1 cellular context compared by ENCODE assay signal in genomic region chr6:155328539-155329459, GRCh38.
A peak's percentile ranks its signal among the peaks of the same experiment; 100 is the strongest.
TF ChIP-seq lines count a peak whose summit lies in the region.

No MANE protein-coding gene starts in this region.

TF ChIP-seq in HepG2, 621 proteins besides CTCF, POLR2A, EP300 and RAD21 (continued from another document and continues in another):
- TF ChIP-seq HNRNPH1 (optimal IDR thresholded peaks at IDR 0.05; ENCODE audit: low read depth, low read length) (no peak), ZFP62 (CRISPR knock-in tag; IDR thresholded peaks at IDR 0.05) (no peak), ATF7-NPFF (CRISPR knock-in tag; IDR thresholded peaks at IDR 0.05; ENCODE audit: low read depth) (no peak), CBX1 (IDR thresholded peaks at IDR 0.05; ENCODE audit: low read depth) (no peak), TAF15 (IDR thresholded peaks at IDR 0.05; ENCODE audit: low read depth, low read length, poor library complexity, severe bottlenecking) (no peak), ZNF503 (CRISPR knock-in tag; IDR thresholded peaks at IDR 0.05) (peak; percentile 96), SALL2 (CRISPR knock-in tag; IDR thresholded peaks at IDR 0.05) (peak; percentile 57; the same call in 1 of the 2 replicates), IRX3 (CRISPR knock-in tag; IDR thresholded peaks at IDR 0.05; ENCODE audit: borderline replicate concordance, low read depth) (peak; percentile 91), ZHX2 (IDR thresholded peaks at IDR 0.05; ENCODE audit: low read depth) (no peak), ZHX2 (CRISPR knock-in tag; IDR thresholded peaks at IDR 0.05; ENCODE audit: borderline replicate concordance) (peak; percentile 8; the same call in 1 of the 2 replicates), NR2F1 (CRISPR knock-in tag; IDR thresholded peaks at IDR 0.05) (peak in 1 of 2 experiments; percentile 88; a peak in 2 of 4 replicates), HMGA1 (CRISPR knock-in tag; conservative IDR thresholded peaks at IDR 0.05) (no peak), ZNF10 (CRISPR knock-in tag; IDR thresholded peaks at IDR 0.05; ENCODE audit: borderline replicate concordance, low read depth) (no peak), MAFF (IDR thresholded peaks at IDR 0.05; ENCODE audit: low read depth, low read length) (0 out of 2 replicates have a peak, but pooled peaks have one; percentile 10), ZNF550 (CRISPR knock-in tag; IDR thresholded peaks at IDR 0.05; ENCODE audit: borderline replicate concordance) (no peak), ZNF281 (CRISPR knock-in tag; IDR thresholded peaks at IDR 0.05; ENCODE audit: borderline replicate concordance) (peak; percentile 83), ZNF570 (CRISPR knock-in tag; IDR thresholded peaks at IDR 0.05; ENCODE audit: borderline replicate concordance) (no peak; the same call in 1 of the 2 replicates), HNRNPL (IDR thresholded peaks at IDR 0.05; ENCODE audit: low read depth, low read length) (no peak), STAT5B (CRISPR knock-in tag; IDR thresholded peaks at IDR 0.05) (0 out of 2 replicates have a peak, but pooled peaks have one; percentile 51), ZKSCAN8 (CRISPR knock-in tag; IDR thresholded peaks at IDR 0.05; ENCODE audit: borderline replicate concordance) (peak; percentile 82), ZNF878 (CRISPR knock-in tag; IDR thresholded peaks at IDR 0.05) (peak; percentile 40; the same call in 1 of the 2 replicates), NR2F6 (IDR thresholded peaks at IDR 0.05) (peak; percentile 91), NR2F6 (CRISPR knock-in tag; IDR thresholded peaks at IDR 0.05) (peak; percentile 65), PRMT3 (CRISPR knock-in tag; IDR thresholded peaks at IDR 0.05; ENCODE audit: borderline replicate concordance, low read depth) (no peak), HDAC6 (IDR thresholded peaks at IDR 0.05; ENCODE audit: low read depth, low read length) (no peak), NFKB2 (CRISPR knock-in tag; IDR thresholded peaks at IDR 0.05; ENCODE audit: borderline replicate concordance) (no peak), ZNF484 (CRISPR knock-in tag; IDR thresholded peaks at IDR 0.05; ENCODE audit: borderline replicate concordance, low read depth) (no peak), NAIF1 (CRISPR knock-in tag; IDR thresholded peaks at IDR 0.05; ENCODE audit: borderline replicate concordance) (no peak; the same call in 1 of the 2 replicates), PRPF4 (IDR thresholded peaks at IDR 0.05; ENCODE audit: low read depth, low read length, poor library complexity, severe bottlenecking) (no peak), ZNF224 (CRISPR knock-in tag; IDR thresholded peaks at IDR 0.05) (peak; percentile 59)
- TF ChIP-seq, protein P1, sequence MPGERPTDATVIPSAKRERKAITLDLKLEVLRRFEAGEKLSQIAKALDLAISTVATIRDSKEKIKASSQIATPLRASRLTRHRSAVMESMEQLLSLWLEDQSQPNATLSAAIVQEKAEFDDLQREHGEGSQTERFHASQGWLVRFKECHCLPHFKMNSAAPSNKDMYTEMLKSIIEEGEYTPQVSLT (CRISPR knock-in tag; IDR thresholded peaks at IDR 0.05; ENCODE audit: borderline replicate concordance, low read depth) = peak; percentile 28; the same call in 1 of the 2 replicates
- TF ChIP-seq, protein P2, sequence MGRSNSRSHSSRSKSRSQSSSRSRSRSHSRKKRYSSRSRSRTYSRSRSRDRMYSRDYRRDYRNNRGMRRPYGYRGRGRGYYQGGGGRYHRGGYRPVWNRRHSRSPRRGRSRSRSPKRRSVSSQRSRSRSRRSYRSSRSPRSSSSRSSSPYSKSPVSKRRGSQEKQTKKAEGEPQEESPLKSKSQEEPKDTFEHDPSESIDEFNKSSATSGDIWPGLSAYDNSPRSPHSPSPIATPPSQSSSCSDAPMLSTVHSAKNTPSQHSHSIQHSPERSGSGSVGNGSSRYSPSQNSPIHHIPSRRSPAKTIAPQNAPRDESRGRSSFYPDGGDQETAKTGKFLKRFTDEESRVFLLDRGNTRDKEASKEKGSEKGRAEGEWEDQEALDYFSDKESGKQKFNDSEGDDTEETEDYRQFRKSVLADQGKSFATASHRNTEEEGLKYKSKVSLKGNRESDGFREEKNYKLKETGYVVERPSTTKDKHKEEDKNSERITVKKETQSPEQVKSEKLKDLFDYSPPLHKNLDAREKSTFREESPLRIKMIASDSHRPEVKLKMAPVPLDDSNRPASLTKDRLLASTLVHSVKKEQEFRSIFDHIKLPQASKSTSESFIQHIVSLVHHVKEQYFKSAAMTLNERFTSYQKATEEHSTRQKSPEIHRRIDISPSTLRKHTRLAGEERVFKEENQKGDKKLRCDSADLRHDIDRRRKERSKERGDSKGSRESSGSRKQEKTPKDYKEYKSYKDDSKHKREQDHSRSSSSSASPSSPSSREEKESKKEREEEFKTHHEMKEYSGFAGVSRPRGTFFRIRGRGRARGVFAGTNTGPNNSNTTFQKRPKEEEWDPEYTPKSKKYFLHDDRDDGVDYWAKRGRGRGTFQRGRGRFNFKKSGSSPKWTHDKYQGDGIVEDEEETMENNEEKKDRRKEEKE (IDR thresholded peaks at IDR 0.05) = no peak
- TF ChIP-seq, protein P3, sequence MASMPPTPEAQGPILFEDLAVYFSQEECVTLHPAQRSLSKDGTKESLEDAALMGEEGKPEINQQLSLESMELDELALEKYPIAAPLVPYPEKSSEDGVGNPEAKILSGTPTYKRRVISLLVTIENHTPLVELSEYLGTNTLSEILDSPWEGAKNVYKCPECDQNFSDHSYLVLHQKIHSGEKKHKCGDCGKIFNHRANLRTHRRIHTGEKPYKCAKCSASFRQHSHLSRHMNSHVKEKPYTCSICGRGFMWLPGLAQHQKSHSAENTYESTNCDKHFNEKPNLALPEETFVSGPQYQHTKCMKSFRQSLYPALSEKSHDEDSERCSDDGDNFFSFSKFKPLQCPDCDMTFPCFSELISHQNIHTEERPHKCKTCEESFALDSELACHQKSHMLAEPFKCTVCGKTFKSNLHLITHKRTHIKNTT (CRISPR knock-in tag; IDR thresholded peaks at IDR 0.05) = no peak
- TF ChIP-seq, protein P4, sequence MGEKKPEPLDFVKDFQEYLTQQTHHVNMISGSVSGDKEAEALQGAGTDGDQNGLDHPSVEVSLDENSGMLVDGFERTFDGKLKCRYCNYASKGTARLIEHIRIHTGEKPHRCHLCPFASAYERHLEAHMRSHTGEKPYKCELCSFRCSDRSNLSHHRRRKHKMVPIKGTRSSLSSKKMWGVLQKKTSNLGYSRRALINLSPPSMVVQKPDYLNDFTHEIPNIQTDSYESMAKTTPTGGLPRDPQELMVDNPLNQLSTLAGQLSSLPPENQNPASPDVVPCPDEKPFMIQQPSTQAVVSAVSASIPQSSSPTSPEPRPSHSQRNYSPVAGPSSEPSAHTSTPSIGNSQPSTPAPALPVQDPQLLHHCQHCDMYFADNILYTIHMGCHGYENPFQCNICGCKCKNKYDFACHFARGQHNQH (CRISPR knock-in tag; IDR thresholded peaks at IDR 0.05) = peak; percentile 79
- TF ChIP-seq, protein P5, sequence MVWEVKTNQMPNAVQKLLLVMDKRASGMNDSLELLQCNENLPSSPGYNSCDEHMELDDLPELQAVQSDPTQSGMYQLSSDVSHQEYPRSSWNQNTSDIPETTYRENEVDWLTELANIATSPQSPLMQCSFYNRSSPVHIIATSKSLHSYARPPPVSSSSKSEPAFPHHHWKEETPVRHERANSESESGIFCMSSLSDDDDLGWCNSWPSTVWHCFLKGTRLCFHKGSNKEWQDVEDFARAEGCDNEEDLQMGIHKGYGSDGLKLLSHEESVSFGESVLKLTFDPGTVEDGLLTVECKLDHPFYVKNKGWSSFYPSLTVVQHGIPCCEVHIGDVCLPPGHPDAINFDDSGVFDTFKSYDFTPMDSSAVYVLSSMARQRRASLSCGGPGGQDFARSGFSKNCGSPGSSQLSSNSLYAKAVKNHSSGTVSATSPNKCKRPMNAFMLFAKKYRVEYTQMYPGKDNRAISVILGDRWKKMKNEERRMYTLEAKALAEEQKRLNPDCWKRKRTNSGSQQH (CRISPR knock-in tag; IDR thresholded peaks at IDR 0.05; ENCODE audit: low read depth) = 0 out of 2 replicates have a peak, but pooled peaks have one; percentile 31
- TF ChIP-seq, protein P6, sequence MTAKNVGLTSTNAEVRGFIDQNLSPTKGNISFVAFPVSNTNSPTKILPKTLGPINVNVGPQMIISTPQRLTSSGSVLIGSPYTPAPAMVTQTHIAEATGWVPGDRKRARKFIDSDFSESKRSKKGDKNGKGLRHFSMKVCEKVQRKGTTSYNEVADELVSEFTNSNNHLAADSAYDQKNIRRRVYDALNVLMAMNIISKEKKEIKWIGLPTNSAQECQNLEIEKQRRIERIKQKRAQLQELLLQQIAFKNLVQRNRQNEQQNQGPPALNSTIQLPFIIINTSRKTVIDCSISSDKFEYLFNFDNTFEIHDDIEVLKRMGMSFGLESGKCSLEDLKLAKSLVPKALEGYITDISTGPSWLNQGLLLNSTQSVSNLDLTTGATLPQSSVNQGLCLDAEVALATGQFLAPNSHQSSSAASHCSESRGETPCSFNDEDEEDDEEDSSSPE (CRISPR knock-in tag; IDR thresholded peaks at IDR 0.05) = 0 out of 2 replicates have a peak, but pooled peaks have one; percentile 40
- TF ChIP-seq, protein P7, sequence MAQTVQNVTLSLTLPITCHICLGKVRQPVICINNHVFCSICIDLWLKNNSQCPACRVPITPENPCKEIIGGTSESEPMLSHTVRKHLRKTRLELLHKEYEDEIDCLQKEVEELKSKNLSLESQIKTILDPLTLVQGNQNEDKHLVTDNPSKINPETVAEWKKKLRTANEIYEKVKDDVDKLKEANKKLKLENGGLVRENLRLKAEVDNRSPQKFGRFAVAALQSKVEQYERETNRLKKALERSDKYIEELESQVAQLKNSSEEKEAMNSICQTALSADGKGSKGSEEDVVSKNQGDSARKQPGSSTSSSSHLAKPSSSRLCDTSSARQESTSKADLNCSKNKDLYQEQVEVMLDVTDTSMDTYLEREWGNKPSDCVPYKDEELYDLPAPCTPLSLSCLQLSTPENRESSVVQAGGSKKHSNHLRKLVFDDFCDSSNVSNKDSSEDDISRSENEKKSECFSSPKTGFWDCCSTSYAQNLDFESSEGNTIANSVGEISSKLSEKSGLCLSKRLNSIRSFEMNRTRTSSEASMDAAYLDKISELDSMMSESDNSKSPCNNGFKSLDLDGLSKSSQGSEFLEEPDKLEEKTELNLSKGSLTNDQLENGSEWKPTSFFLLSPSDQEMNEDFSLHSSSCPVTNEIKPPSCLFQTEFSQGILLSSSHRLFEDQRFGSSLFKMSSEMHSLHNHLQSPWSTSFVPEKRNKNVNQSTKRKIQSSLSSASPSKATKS (CRISPR knock-in tag; IDR thresholded peaks at IDR 0.05) = no peak; the same call in 1 of the 2 replicates
